ENCODE assay signal across 13 cellular contexts in genomic region chr7:70855373-70855772, GRCh38.
DNase-seq lines count a peak whose midpoint lies in the region; ATAC-seq and TF ChIP-seq lines count a peak whose summit lies in the region.
"Had no signal": no experiment of that assay in that cellular context is flagged by ENCODE, and none has a peak within 500 bp of the region (broad histone marks: within the 10 kb centered on the region; RNA-seq: fewer than 3 reads in every experiment).

No MANE protein-coding gene starts in this region.

- no peak overlapping the region for H2BK120ac ChIP-seq in H9 (ENCODE audit: low read depth, low read length, poor library complexity, severe bottlenecking)
- H2BK120ac ChIP-seq in neuronal stem cell (ENCODE audit: low read depth, low read length) = no peak overlapping the region

- no peak overlapping the region for H3K56ac ChIP-seq in H9 (ENCODE audit: insufficient read length, low read depth, low read length)

- H4K8ac ChIP-seq in H9 (replicated peaks; ENCODE audit: insufficient read length, low read depth, low read length) = no peak overlapping the region
- H4K8ac ChIP-seq in neuronal stem cell (ENCODE audit: low read depth, low read length) = no peak overlapping the region

- no peak overlapping the region for H2AK5ac ChIP-seq in H9 (ENCODE audit: insufficient read length, low read length)
- no peak overlapping the region for H2AK5ac ChIP-seq in neuronal stem cell (ENCODE audit: low read depth, low read length)

- H3K9me3 ChIP-seq in H9 (ENCODE audit: control insufficient read depth, low read depth, low read length) (no peaks in the 10 kb centered on the region), neuronal stem cell (replicated peaks in 1 of 2; ENCODE audit: control insufficient read depth in 2 of 2, insufficient read depth in 1 of 2, low read depth in 1 of 2, low read length in 2 of 2) (peaks cover 2 to 5% of the 10 kb centered on the region in 2 donors)
- H3K9me3 ChIP-seq: BE2C had no signal

- no peak overlapping the region for H3K14ac ChIP-seq in H9 (ENCODE audit: insufficient read depth, low read length)
- H3K14ac ChIP-seq in neuronal stem cell (ENCODE audit: low read length) = no peak overlapping the region

- H2BK20ac ChIP-seq in H9 (ENCODE audit: low read depth, low read length, poor library complexity, severe bottlenecking) = no peak overlapping the region

- no peak overlapping the region for H4K5ac ChIP-seq in H9 (ENCODE audit: insufficient read length, low read depth, low read length)

- H2BK5ac ChIP-seq in H9 (ENCODE audit: insufficient read length, low read length) (no peak overlapping the region), neuronal stem cell (ENCODE audit: low read length) (no peak overlapping the region)

- H3K4me3 Mint-ChIP-seq in H9 = no peak overlapping the region
- H3K4me3 Mint-ChIP-seq in stimulated activated naive B cell treated with anti-CD40 and anti-IgM and Interleukin-4, amounts not matched to agents 10 μg/mL and 1 μg/mL and 100 μg/mL, for 72 hours = no peak overlapping the region
- H3K4me3 Mint-ChIP-seq: CD4-positive, alpha-beta memory T cell; IgD-negative memory B cell had no signal

- no peak overlapping the region for H3T11ph ChIP-seq in H9 (ENCODE audit: low read length)

- H2BK12ac ChIP-seq in H9 (ENCODE audit: insufficient read length, low read depth, low read length) (no peak overlapping the region), neuronal stem cell (ENCODE audit: low read length) (no peak overlapping the region)

- H3K4me3 ChIP-seq in neuronal stem cell (ENCODE audit: low read length in 2 of 2) = no peak overlapping the region
- H3K4me3 ChIP-seq: A549 had no signal

- no CpG with 5 or more reads among the region's 1 CpG for WGBS in H9 (ENCODE audit: extremely low coverage, insufficient read length, low lambda C conversion rate)
- WGBS in neuronal stem cell (ENCODE audit: extremely low coverage in 2 of 2, insufficient read length in 2 of 2, insufficient replicate concordance in 1 of 2), 2 donors = no CpG with 5 or more reads among the region's 1 CpG

- no peaks in the 10 kb centered on the region for H3K79me1 ChIP-seq in H9 (ENCODE audit: insufficient read depth, low read depth, low read length, poor library complexity, severe bottlenecking)
- no peaks in the 10 kb centered on the region for H3K79me1 ChIP-seq in neuronal stem cell (ENCODE audit: low read depth, low read length)

- H3K27ac Mint-ChIP-seq in H9 = peak overlapping the region in 2 of 3 experiments; percentile 37 to 52; a peak in 2 of 7 replicates
- H3K27ac Mint-ChIP-seq in stimulated activated naive B cell treated with anti-CD40 and anti-IgM and Interleukin-4, amounts not matched to agents 10 μg/mL and 1 μg/mL and 100 μg/mL, for 72 hours = no peak overlapping the region
- H3K27ac Mint-ChIP-seq: CD4-positive, alpha-beta memory T cell; IgD-negative memory B cell had no signal

- no peaks in the 10 kb centered on the region for H4K20me1 ChIP-seq in H9 (ENCODE audit: control insufficient read depth, insufficient read depth, insufficient read length)

- H3K9ac ChIP-seq in H9 (ENCODE audit: extremely low read depth, insufficient read length, low read length) = no peak overlapping the region
- no peak overlapping the region for H3K9ac ChIP-seq in neuronal stem cell (ENCODE audit: low read depth, low read length, poor library complexity)

- H2BK15ac ChIP-seq in H9 (ENCODE audit: low read depth, low read length) (no peak overlapping the region), neuronal stem cell (ENCODE audit: low read length) (no peak overlapping the region)

- H3K18ac ChIP-seq in H9 (ENCODE audit: insufficient read length, low read depth, low read length) (no peak overlapping the region), neuronal stem cell (ENCODE audit: low read length) (no peak overlapping the region)

- peaks cover 7% of the 10 kb centered on the region; the same call in 1 of the 2 replicates for H3K4me1 ChIP-seq in H9 (ENCODE audit: insufficient read depth, low read length)
- H3K4me1 ChIP-seq in neuronal stem cell (ENCODE audit: control insufficient read depth in 2 of 2, insufficient read depth in 1 of 2, low read depth in 1 of 2, low read length in 2 of 2) = no peaks in the 10 kb centered on the region
- H3K4me1 ChIP-seq: A549, BE2C had no signal

- DNase-seq in G401 (ENCODE audit: low spot score) (peak; percentile 57), H9 (peak; percentile 50), cerebellum (ENCODE audit: low spot score) (peak; percentile 44), neuronal stem cell (ENCODE audit: low spot score) (no peak), UCSD-AML1 (lab: John Stamatoyannopoulos, UW; ENCODE audit: unreplicated experiment) (no peak)
- DNase-seq in stimulated activated naive B cell treated with anti-CD40 and anti-IgM and Interleukin-4, amounts not matched to agents 10 μg/mL and 1 μg/mL and 100 μg/mL, for 72 hours = no peak
- DNase-seq: BE2C; CD4-positive, alpha-beta memory T cell; DND-41; GF-D8 had no signal

- no peak for TF ChIP-seq CTCF in H9 (conservative IDR thresholded peaks at IDR 0.05)

- peaks cover 11 to 17% of the 10 kb centered on the region in 2 experiments for H3K9me3 Mint-ChIP-seq in H9
- H3K9me3 Mint-ChIP-seq in stimulated activated naive B cell treated with anti-CD40 and anti-IgM and Interleukin-4, amounts not matched to agents 10 μg/mL and 1 μg/mL and 100 μg/mL, for 72 hours = peaks cover 0 to 4% of the 10 kb centered on the region in 2 donors

- H2AFZ ChIP-seq in H9 (ENCODE audit: low read length) (no peak overlapping the region), neuronal stem cell (ENCODE audit: low read length) (peak overlapping the region; percentile 43)

- H3K4me2 ChIP-seq in H9 (ENCODE audit: insufficient read depth, insufficient read length, low read length) (no peak overlapping the region), neuronal stem cell (ENCODE audit: insufficient read depth, low read length, poor library complexity, severe bottlenecking) (no peak overlapping the region)
- H3K4me2 ChIP-seq: A549 had no signal

- H4K91ac ChIP-seq in H9 (ENCODE audit: insufficient read length, low read depth, low read length) (no peak overlapping the region), neuronal stem cell (ENCODE audit: low read depth, low read length, poor library complexity) (no peak overlapping the region)

- H3K23me2 ChIP-seq in H9 (ENCODE audit: insufficient read length, low read depth, low read length, poor library complexity, severe bottlenecking) = no peaks in the 10 kb centered on the region

- H3K27ac ChIP-seq in H9 (ENCODE audit: insufficient read length, low read depth, low read length) (no peak overlapping the region), neuronal stem cell (replicated peaks; ENCODE audit: low read length) (no peak overlapping the region)
- H3K27ac ChIP-seq: A549, C4-2B had no signal

- H3K27me3 ChIP-seq in H9 (ENCODE audit: insufficient read depth, low read length) (no peaks in the 10 kb centered on the region), neuronal stem cell (ENCODE audit: control insufficient read depth in 3 of 3, insufficient read depth in 3 of 3, low read depth in 1 of 3, low read length in 3 of 3) (no peaks in the 10 kb centered on the region)
- H3K27me3 ChIP-seq: BE2C had no signal

- no peaks in the 10 kb centered on the region for H3K79me2 ChIP-seq in H9 (ENCODE audit: insufficient read depth, low read length)

- H3K36me3 Mint-ChIP-seq in H9 (ENCODE audit: insufficient read depth in 1 of 3, low read depth in 3 of 3) = peaks cover 6 to 18% (median 13%) of the 10 kb centered on the region in 3 experiments
- no peaks in the 10 kb centered on the region for H3K36me3 Mint-ChIP-seq in stimulated activated naive B cell treated with anti-CD40 and anti-IgM and Interleukin-4, amounts not matched to agents 10 μg/mL and 1 μg/mL and 100 μg/mL, for 72 hours
- H3K36me3 Mint-ChIP-seq: CD4-positive, alpha-beta memory T cell; IgD-negative memory B cell had no signal

- in situ Hi-C loops in G401 (cut with HindIII; ENCODE audit: low sequenced_read_pairs) = no loop called here

- H3K4ac ChIP-seq in H9 (ENCODE audit: low read depth, low read length) (no peak overlapping the region), neuronal stem cell (ENCODE audit: low read length) (no peak overlapping the region)

- no peak for ATAC-seq in stimulated activated naive B cell treated with anti-CD40 and anti-IgM and Interleukin-4, amounts not matched to agents 10 μg/mL and 1 μg/mL and 100 μg/mL, for 72 hours (replicated peaks)
- ATAC-seq: A549 had no signal

- peaks cover 0 to 13% of the 10 kb centered on the region in 2 experiments; a peak in 2 of 4 replicates for H3K4me1 Mint-ChIP-seq in H9
- no peaks in the 10 kb centered on the region for H3K4me1 Mint-ChIP-seq in stimulated activated naive B cell treated with anti-CD40 and anti-IgM and Interleukin-4, amounts not matched to agents 10 μg/mL and 1 μg/mL and 100 μg/mL, for 72 hours
- H3K4me1 Mint-ChIP-seq: CD4-positive, alpha-beta memory T cell; IgD-negative memory B cell had no signal

- no peak overlapping the region for H3K23ac ChIP-seq in H9 (ENCODE audit: insufficient read length, low read depth, low read length)
- no peak overlapping the region for H3K23ac ChIP-seq in neuronal stem cell (ENCODE audit: low read depth, low read length, poor library complexity)

- H3K27me3 Mint-ChIP-seq in H9 (ENCODE audit: low read depth) = peaks cover 1% of the 10 kb centered on the region
- H3K27me3 Mint-ChIP-seq in stimulated activated naive B cell treated with anti-CD40 and anti-IgM and Interleukin-4, amounts not matched to agents 10 μg/mL and 1 μg/mL and 100 μg/mL, for 72 hours = no peaks in the 10 kb centered on the region
- H3K27me3 Mint-ChIP-seq: IgD-negative memory B cell had no signal

- H3K36me3 ChIP-seq in neuronal stem cell (replicated peaks in 1 of 2; ENCODE audit: control insufficient read depth in 2 of 2, insufficient read depth in 2 of 2, low read length in 2 of 2) = no peaks in the 10 kb centered on the region
- H3K36me3 ChIP-seq: BE2C had no signal

Comparison
In these comparisons a context has a peak if more than half of its experiments do, and no peak if none do; other contexts are left out.
1. DNase-seq: peak in G401 (single experiment), H9 (single experiment) and cerebellum (single experiment); none in neuronal stem cell (single experiment), stimulated activated naive B cell treated with anti-CD40 and anti-IgM and Interleukin-4, amounts not matched to agents 10 μg/mL and 1 μg/mL and 100 μg/mL, for 72 hours (single experiment) and UCSD-AML1 (single experiment).